ENCODE assay signal across 23 cellular contexts in genomic region chr11:125926682-125927081, GRCh38. TPM values are rescaled to one million over a fixed set of nuclear protein-coding genes. Genes with fewer than 3 reads are reported as not detected.
"Had no signal": no experiment of that assay in that cellular context is flagged by ENCODE, and none has a peak within 500 bp of the region (broad histone marks: within the 10 kb centered on the region; RNA-seq: fewer than 3 reads in every experiment).

No MANE protein-coding gene starts in this region.

- H3K27ac ChIP-seq: RWPE1, SJCRH30 had no signal

- H3K36me3 ChIP-seq: MG63, SJCRH30 had no signal

- DNase-seq: KBM-7; MG63; NCI-H1436; NCI-H187; NCI-H2029; NCI-H2081 treated with DMSO at 0.1 percent for 48 hours; NCI-H2171; NCI-H226; NCI-H446; NCI-H510A; NCI-H524 treated with DMSO at 0.1 percent for 48 hours; NCI-H69; NCI-H774; NK-92 treated with Interleukin-12 subunit alpha and Interleukin-12 subunit beta, amount 100 ng/mL, for 24 hours; PC-3; SHP77 treated with DMSO at 0.1 percent for 48 hours; SJCRH30 had no signal

- ATAC-seq: Panc1, PC-3, SK-N-SH treated with all-trans-retinoic acid at 6 μM for 48 hours had no signal

- H3K9me3 ChIP-seq: MG63, SJCRH30 had no signal

- H3K4me3 ChIP-seq: MG63, SJCRH30 had no signal

- H3K4me1 ChIP-seq: SJCRH30 had no signal

- H3K27me3 ChIP-seq: MG63, SJCRH30 had no signal

RNA-seq across cellular contexts. Expression of gene VSIG10L2, which starts 19.2 kb away (rescaled TPM):
- total RNA-seq: LHCN-M2, OCI-LY7, PC-3 had no signal

RNA-seq across cellular contexts. Expression of gene DDX25, which starts 22.4 kb away (rescaled TPM):
- total RNA-seq: HT-29, LHCN-M2, PC-3 had no signal
